8 cellular contexts compared by ENCODE assay signal in genomic region chr16:66728117-66728787, GRCh38. TPM values are rescaled to one million over a fixed set of nuclear protein-coding genes. Genes with fewer than 3 reads are reported as not detected.
DNase-seq lines count a peak whose midpoint lies in the region; ATAC-seq and TF ChIP-seq lines count a peak whose summit lies in the region.

No MANE protein-coding gene starts in this region.

- H3K4me1 ChIP-seq in right cardiac atrium (ENCODE audit: control insufficient read depth, insufficient read depth, low read length): no peaks in the 10 kb centered on the region

- WGBS in right cardiac atrium: 28% methylated on average over 3 of the region's 3 CpGs

- no TSS peak for BruUV-seq in Calu3 (replicated peaks; lab: Mats Ljungman, UMichigan)

- H3K27me3 ChIP-seq in right cardiac atrium (ENCODE audit: control insufficient read depth, insufficient read depth): no peaks in the 10 kb centered on the region

- DNase-seq in Calu3 (no peak), NCI-H460 (ENCODE audit: extremely low read depth, low read depth) (peak; percentile 68), astrocyte of the cerebellum (ENCODE audit: low read depth) (peak; percentile 61), right cardiac atrium (peak in 2 of 3 donors; percentile 37 to 67)
- DNase-seq in stimulated activated effector memory CD8-positive, alpha-beta T cell treated with anti-CD3 and anti-CD28 coated beads, Interleukin-12 subunit alpha, Interleukin-12 subunit beta, amount 100 ng/mL, for 72 hours (ENCODE audit: low spot score in 2 of 2): no peak
- DNase-seq in activated effector memory CD4-positive, alpha-beta T cell treated with anti-CD3 and anti-CD28 coated beads, Interleukin-2, amount 50 U/mL, for 16 hours: no peak

- TF ChIP-seq CTCF in Calu3 (IDR thresholded peaks at IDR 0.05; ENCODE audit: unreplicated experiment) (peak; percentile 61), astrocyte of the cerebellum (IDR thresholded peaks at IDR 0.05; ENCODE audit: low read depth, low read length, missing control alignments) (peak; percentile 46)

- in situ Hi-C loops in astrocyte of the cerebellum (cut with HindIII; ENCODE audit: low sequenced_read_pairs): no loop called here

- no peaks in the 10 kb centered on the region for H3K9me3 ChIP-seq in right cardiac atrium (ENCODE audit: control insufficient read depth, low read length)

- H3K27ac Mint-ChIP-seq in Calu3 (ENCODE audit: unreplicated experiment): peak overlapping the region; percentile 4
- H3K27ac Mint-ChIP-seq in stimulated activated effector memory CD8-positive, alpha-beta T cell treated with anti-CD3 and anti-CD28 coated beads, Interleukin-12 subunit alpha, Interleukin-12 subunit beta, amount 100 ng/mL, for 72 hours: peak overlapping the region; percentile 82

- H3K4me1 Mint-ChIP-seq in Calu3 (ENCODE audit: low read depth, unreplicated experiment): no peaks in the 10 kb centered on the region
- H3K4me1 Mint-ChIP-seq in stimulated activated effector memory CD8-positive, alpha-beta T cell treated with anti-CD3 and anti-CD28 coated beads, Interleukin-12 subunit alpha, Interleukin-12 subunit beta, amount 100 ng/mL, for 72 hours: peaks cover 6% of the 10 kb centered on the region

- H3K4me3 ChIP-seq in astrocyte of the cerebellum (ENCODE audit: low read depth, low read length): no peak overlapping the region
- no peak overlapping the region for H3K4me3 ChIP-seq in right cardiac atrium (ENCODE audit: low read length)

- no peaks in the 10 kb centered on the region for H3K27me3 Mint-ChIP-seq in Calu3 (ENCODE audit: unreplicated experiment)

- H3K4me3 Mint-ChIP-seq in Calu3 (ENCODE audit: low read depth, unreplicated experiment): no peak overlapping the region
- H3K4me3 Mint-ChIP-seq in stimulated activated effector memory CD8-positive, alpha-beta T cell treated with anti-CD3 and anti-CD28 coated beads, Interleukin-12 subunit alpha, Interleukin-12 subunit beta, amount 100 ng/mL, for 72 hours: no peak overlapping the region

- CTCF ChIA-PET in Calu3 (lab: Charles Lee): interaction anchor here (0.6 to 0.8 kb wide), 4 partner anchors 13 to 145 kb away, joined by 3 to 5 read pairs (median 3); no protein-coding TSS in a partner anchor

- intact Hi-C loops in Calu3 (cut with micrococcal nuclease; ENCODE audit: unreplicated experiment): loop anchor here (5.0 kb wide), 1 partner anchor 139 kb away; no protein-coding TSS in a partner anchor
- intact Hi-C loops in right cardiac atrium (cut with DNase I): no loop called here

- H3K36me3 Mint-ChIP-seq in Calu3 (ENCODE audit: insufficient read depth, unreplicated experiment): peaks cover 81% of the 10 kb centered on the region
- peaks cover 94% of the 10 kb centered on the region for H3K36me3 Mint-ChIP-seq in stimulated activated effector memory CD8-positive, alpha-beta T cell treated with anti-CD3 and anti-CD28 coated beads, Interleukin-12 subunit alpha, Interleukin-12 subunit beta, amount 100 ng/mL, for 72 hours

- no peaks in the 10 kb centered on the region for H3K9me3 Mint-ChIP-seq in Calu3 (ENCODE audit: low read depth, unreplicated experiment)
- no peaks in the 10 kb centered on the region for H3K9me3 Mint-ChIP-seq in stimulated activated effector memory CD8-positive, alpha-beta T cell treated with anti-CD3 and anti-CD28 coated beads, Interleukin-12 subunit alpha, Interleukin-12 subunit beta, amount 100 ng/mL, for 72 hours

- ATAC-seq in HG02610 (IDR thresholded peaks at IDR 0.05; ENCODE audit: unreplicated experiment) (peak; percentile 43), right cardiac atrium (peak; percentile 81 to 83), HG03097 (IDR thresholded peaks at IDR 0.05; ENCODE audit: low FRiP score, unreplicated experiment) (no peak)
- ATAC-seq in stimulated activated effector memory CD8-positive, alpha-beta T cell treated with anti-CD3 and anti-CD28 coated beads, Interleukin-12 subunit alpha, Interleukin-12 subunit beta, amount 100 ng/mL, for 72 hours: peak; percentile 77

- no peak overlapping the region for H3K27ac ChIP-seq in right cardiac atrium (ENCODE audit: low read length)

RNA-seq across cellular contexts. Expression of gene DYNC1LI2, which starts 23.2 kb away (rescaled TPM):
- total RNA-seq in Calu3 (2022) (152 and 163 TPM in 2 replicates), right cardiac atrium (100 to 1,000 TPM in 1 of 4 donors, 10 to 100 TPM in 3; 73.1 to 110 (median 94.2) TPM)
- total RNA-seq in NCI-H460 (2014; rRNA removed; shearing (Covaris generic)): 104 and 132 TPM in 2 replicates
- 272 and 274 TPM in 2 replicates for polyA plus RNA-seq in NCI-H460 (2014; cell fraction: nucleus; rRNA removed)
- polyA plus RNA-seq in right cardiac atrium: 42.0 TPM

RNA-seq across cellular contexts. Expression of gene CMTM4, which starts 31.7 kb away (rescaled TPM):
- total RNA-seq in Calu3 (2022): 79.6 and 110 TPM in 2 replicates
- 64.2 and 64.5 TPM in 2 replicates for total RNA-seq in NCI-H460 (2014; rRNA removed; shearing (Covaris generic))
- 70.9 and 82.3 TPM in 2 replicates for polyA plus RNA-seq in NCI-H460 (2014; cell fraction: nucleus; rRNA removed)
- 10 to 100 TPM; 13.2 to 15.9 (median 14.6) TPM for total RNA-seq in right cardiac atrium
- 7.9 TPM for polyA plus RNA-seq in right cardiac atrium

Comparison
In these comparisons a context has a peak if more than half of its experiments do, and no peak if none do; other contexts are left out.
1. DNase-seq: peak in NCI-H460 (single experiment), astrocyte of the cerebellum (single experiment) and right cardiac atrium (2 of 3); none in Calu3 (single experiment), stimulated activated effector memory CD8-positive, alpha-beta T cell treated with anti-CD3 and anti-CD28 coated beads, Interleukin-12 subunit alpha, Interleukin-12 subunit beta, amount 100 ng/mL, for 72 hours (0 of 2) and activated effector memory CD4-positive, alpha-beta T cell treated with anti-CD3 and anti-CD28 coated beads, Interleukin-2, amount 50 U/mL, for 16 hours (single experiment).